7 cellular contexts compared by ENCODE assay signal in genomic region chrX:133171962-133172708, GRCh38. TPM values are rescaled to one million over a fixed set of nuclear protein-coding genes. Genes with fewer than 3 reads are reported as not detected.
DNase-seq lines count a peak whose midpoint lies in the region; ATAC-seq and TF ChIP-seq lines count a peak whose summit lies in the region.

No MANE protein-coding gene starts in this region.

- H3K4me1 ChIP-seq in IMR-90 (ENCODE audit: control insufficient read depth, insufficient read depth, low read length) = no peaks in the 10 kb centered on the region
- H3K4me1 ChIP-seq in neuronal stem cell (ENCODE audit: control insufficient read depth in 2 of 2, insufficient read depth in 1 of 2, low read depth in 1 of 2, low read length in 2 of 2) = peaks cover 0 to 7% of the 10 kb centered on the region in 2 donors

- in situ Hi-C loops in IMR-90 (cut with MboI; ENCODE audit: low sequenced_read_pairs) = no loop called here

- H2BK15ac ChIP-seq in IMR-90 (ENCODE audit: low read depth, low read length) (no peak overlapping the region), neuronal stem cell (ENCODE audit: low read length) (no peak overlapping the region)

- no peak overlapping the region for H3K4ac ChIP-seq in IMR-90 (ENCODE audit: low read depth, low read length)
- no peak overlapping the region for H3K4ac ChIP-seq in neuronal stem cell (ENCODE audit: low read length)

- H3K79me1 ChIP-seq in IMR-90 (ENCODE audit: low read depth in 1 of 2, low read length in 2 of 2) (no peaks in the 10 kb centered on the region), neuronal stem cell (ENCODE audit: low read depth, low read length) (no peaks in the 10 kb centered on the region)

- no peak overlapping the region for H2AK5ac ChIP-seq in IMR-90 (ENCODE audit: low read depth, low read length)
- H2AK5ac ChIP-seq in neuronal stem cell (ENCODE audit: low read depth, low read length) = no peak overlapping the region

- no peak overlapping the region for H3K4me3 Mint-ChIP-seq in MCF 10A (ENCODE audit: unreplicated experiment)
- no peak overlapping the region for H3K4me3 Mint-ChIP-seq in CD14-positive monocyte

- H3K4me1 Mint-ChIP-seq in MCF 10A (ENCODE audit: insufficient read depth, unreplicated experiment) = no peaks in the 10 kb centered on the region
- no peaks in the 10 kb centered on the region for H3K4me1 Mint-ChIP-seq in CD14-positive monocyte

- H3K18ac ChIP-seq in IMR-90 (ENCODE audit: low read depth, low read length) = no peak overlapping the region
- no peak overlapping the region for H3K18ac ChIP-seq in neuronal stem cell (ENCODE audit: low read length)

- H2AK9ac ChIP-seq in IMR-90 (replicated peaks; ENCODE audit: low read depth, low read length, poor library complexity) = no peak overlapping the region

- H3K4me2 ChIP-seq in IMR-90 (ENCODE audit: low read depth, low read length) = no peak overlapping the region
- no peak overlapping the region for H3K4me2 ChIP-seq in neuronal stem cell (ENCODE audit: insufficient read depth, low read length, poor library complexity, severe bottlenecking)

- no peak overlapping the region for H4K91ac ChIP-seq in IMR-90 (ENCODE audit: insufficient read depth, low read depth, low read length)
- H4K91ac ChIP-seq in neuronal stem cell (ENCODE audit: low read depth, low read length, poor library complexity) = no peak overlapping the region

- H2BK120ac ChIP-seq in IMR-90 (ENCODE audit: low read depth, low read length) = no peak overlapping the region
- no peak overlapping the region for H2BK120ac ChIP-seq in neuronal stem cell (ENCODE audit: low read depth, low read length)

- no peak overlapping the region for H2BK12ac ChIP-seq in neuronal stem cell (ENCODE audit: low read length)

- no peak for TF ChIP-seq POLR2A in IMR-90 (IDR thresholded peaks at IDR 0.05; ENCODE audit: low read depth, low read length)

- ATAC-seq in GM18517 (IDR thresholded peaks at IDR 0.05; ENCODE audit: unreplicated experiment) (peak; percentile 48), IMR-90 (ENCODE audit: low read depth) (no peak)
- ATAC-seq in activated CD4-positive, CD25-positive, alpha-beta regulatory T cell treated with anti-CD3 and anti-CD28 coated beads, Interleukin-2, amount 50 U/mL, for 24 hours = no peak

- H2BK20ac ChIP-seq in IMR-90 (ENCODE audit: low read depth, low read length) = no peak overlapping the region

- DNase-seq in IMR-90 (no peak), MCF 10A (ENCODE audit: unreplicated experiment) (peak; percentile 56), neuronal stem cell (ENCODE audit: low spot score) (peak; percentile 3), CD14-positive monocyte (ENCODE audit: low spot score) (no peak), HK-2 (ENCODE audit: unreplicated experiment) (no peak)

- dilution Hi-C loops in IMR-90 (cut with HindIII; ENCODE audit: low sequenced_read_pairs, unreplicated experiment) = no loop called here

- H3K14ac ChIP-seq in IMR-90 (replicated peaks; ENCODE audit: low read depth, low read length) = no peak overlapping the region
- no peak overlapping the region for H3K14ac ChIP-seq in neuronal stem cell (ENCODE audit: low read length)

- H3K36me3 Mint-ChIP-seq in MCF 10A (ENCODE audit: insufficient read depth, unreplicated experiment) (no peaks in the 10 kb centered on the region), CD14-positive monocyte (no peaks in the 10 kb centered on the region)

- H3K9me3 Mint-ChIP-seq in MCF 10A (ENCODE audit: unreplicated experiment) (no peaks in the 10 kb centered on the region), CD14-positive monocyte (no peaks in the 10 kb centered on the region)

- H3K27me3 Mint-ChIP-seq in MCF 10A (ENCODE audit: insufficient read depth, unreplicated experiment) = peaks cover 67% of the 10 kb centered on the region
- H3K27me3 Mint-ChIP-seq in CD14-positive monocyte (ENCODE audit: low read depth in 3 of 3) = peaks cover 1 to 3% (median 2%) of the 10 kb centered on the region in 3 donors

- no peaks in the 10 kb centered on the region for H4K20me1 ChIP-seq in IMR-90 (ENCODE audit: insufficient read depth, low read length)

- H3K9ac ChIP-seq in IMR-90 (ENCODE audit: low read depth, low read length) (no peak overlapping the region), neuronal stem cell (ENCODE audit: low read depth, low read length, poor library complexity) (no peak overlapping the region)

- H3K27ac ChIP-seq in IMR-90 (ENCODE audit: insufficient read depth, low read length) = no peak overlapping the region
- H3K27ac ChIP-seq in neuronal stem cell (replicated peaks; ENCODE audit: low read length) = no peak overlapping the region

- WGBS in IMR-90 (ENCODE audit: extremely low coverage in 2 of 2, insufficient read length in 1 of 2), 2 experiments = no CpG with 5 or more reads among the region's 1 CpG
- WGBS in neuronal stem cell (ENCODE audit: extremely low coverage in 2 of 2, insufficient read length in 2 of 2, insufficient replicate concordance in 1 of 2), 2 donors = no CpG with 5 or more reads among the region's 1 CpG

- H3K9me3 ChIP-seq in IMR-90 (ENCODE audit: control insufficient read depth, insufficient read depth, low read length) (no peaks in the 10 kb centered on the region), neuronal stem cell (replicated peaks in 1 of 2; ENCODE audit: control insufficient read depth in 2 of 2, insufficient read depth in 1 of 2, low read depth in 1 of 2, low read length in 2 of 2) (no peaks in the 10 kb centered on the region)

- no peak overlapping the region for H2BK5ac ChIP-seq in IMR-90 (ENCODE audit: low read depth, low read length, poor library complexity, severe bottlenecking)
- no peak overlapping the region for H2BK5ac ChIP-seq in neuronal stem cell (ENCODE audit: low read length)

- TF ChIP-seq RAD21 in IMR-90 (IDR thresholded peaks at IDR 0.05; ENCODE audit: low read length) = peak; percentile 26; the same call in 1 of the 2 replicates

- BruUV-seq in IMR-90 (replicated peaks; lab: Mats Ljungman, UMichigan) (no TSS peak), MCF 10A (replicated peaks; lab: Mats Ljungman, UMichigan) (no TSS peak)

- 0 out of 2 replicates have a peak, but pooled peaks have one; percentile 17 for TF ChIP-seq CTCF in IMR-90 (conservative IDR thresholded peaks at IDR 0.05; ENCODE audit: low read depth, low read length)
- TF ChIP-seq CTCF in MCF 10A (IDR thresholded peaks at IDR 0.05; ENCODE audit: unreplicated experiment) = peak; percentile 71
- no peak for TF ChIP-seq CTCF in CD14-positive monocyte (IDR thresholded peaks at IDR 0.05)

- H3K27me3 ChIP-seq in IMR-90 (ENCODE audit: control insufficient read depth, insufficient read depth, low read length) = peaks cover 2% of the 10 kb centered on the region
- H3K27me3 ChIP-seq in neuronal stem cell (ENCODE audit: control insufficient read depth in 3 of 3, insufficient read depth in 3 of 3, low read depth in 1 of 3, low read length in 3 of 3) = peaks cover 0 to 10% (median 0%) of the 10 kb centered on the region in 3 experiments

- H3K36me3 ChIP-seq in IMR-90 (ENCODE audit: control insufficient read depth, insufficient read depth, low read length) (no peaks in the 10 kb centered on the region), neuronal stem cell (replicated peaks in 1 of 2; ENCODE audit: control insufficient read depth in 2 of 2, insufficient read depth in 2 of 2, low read length in 2 of 2) (no peaks in the 10 kb centered on the region)

- H3K23ac ChIP-seq in IMR-90 (ENCODE audit: low read depth, low read length) (no peak overlapping the region), neuronal stem cell (ENCODE audit: low read depth, low read length, poor library complexity) (no peak overlapping the region)

- H4K5ac ChIP-seq in IMR-90 (ENCODE audit: low read depth, low read length) = no peak overlapping the region

- intact Hi-C loops in IMR-90 (cut with micrococcal nuclease) (no loop called here), MCF 10A (cut with micrococcal nuclease) (loop anchor here (1.0 to 2.0 kb wide), 5 partner anchors 77 to 536 kb away; no protein-coding TSS in a partner anchor), CD14-positive monocyte (cut with micrococcal nuclease) (no loop called here)

- no peak overlapping the region for H3K27ac Mint-ChIP-seq in MCF 10A (ENCODE audit: low read depth, unreplicated experiment)
- H3K27ac Mint-ChIP-seq in CD14-positive monocyte = no peak overlapping the region

- CTCF ChIA-PET in IMR-90 (lab: Yijun Ruan, JAX) (no interaction called here), MCF 10A (lab: Yijun Ruan, JAX) (interaction anchor here (0.7 to 3.1 kb wide), 14 partner anchors 10 to 533 kb away, joined by 3 to 17 read pairs (median 4); no protein-coding TSS in a partner anchor)

- H4K8ac ChIP-seq in IMR-90 (ENCODE audit: low read depth in 2 of 2, low read length in 2 of 2) = no peak overlapping the region
- H4K8ac ChIP-seq in neuronal stem cell (ENCODE audit: low read depth, low read length) = no peak overlapping the region

- POLR2A ChIA-PET in IMR-90 (lab: Charles Lee; ENCODE audit: unreplicated experiment) (no interaction called here), MCF 10A (lab: Yijun Ruan, JAX) (interaction anchor here (0.6 to 0.7 kb wide), 2 partner anchors 28 to 552 kb away, joined by 3 to 4 read pairs; no protein-coding TSS in a partner anchor)

- no peak overlapping the region for H3K4me3 ChIP-seq in IMR-90 (ENCODE audit: insufficient read depth, low read depth, low read length)
- H3K4me3 ChIP-seq in neuronal stem cell (ENCODE audit: low read length in 2 of 2) = no peak overlapping the region

- no peaks in the 10 kb centered on the region for H3K9me1 ChIP-seq in IMR-90 (ENCODE audit: insufficient read depth, low read length)

- H2AFZ ChIP-seq in IMR-90 (replicated peaks; ENCODE audit: low read length, poor library complexity) (no peak overlapping the region), neuronal stem cell (ENCODE audit: low read length) (peak overlapping the region; percentile 78)

- no peak overlapping the region for H3K56ac ChIP-seq in IMR-90 (ENCODE audit: extremely low read depth, insufficient read depth, low read length)

TF ChIP-seq in IMR-90, 13 proteins besides CTCF, POLR2A, EP300 and RAD21 (continues in another document):
- TF ChIP-seq, protein P1, sequence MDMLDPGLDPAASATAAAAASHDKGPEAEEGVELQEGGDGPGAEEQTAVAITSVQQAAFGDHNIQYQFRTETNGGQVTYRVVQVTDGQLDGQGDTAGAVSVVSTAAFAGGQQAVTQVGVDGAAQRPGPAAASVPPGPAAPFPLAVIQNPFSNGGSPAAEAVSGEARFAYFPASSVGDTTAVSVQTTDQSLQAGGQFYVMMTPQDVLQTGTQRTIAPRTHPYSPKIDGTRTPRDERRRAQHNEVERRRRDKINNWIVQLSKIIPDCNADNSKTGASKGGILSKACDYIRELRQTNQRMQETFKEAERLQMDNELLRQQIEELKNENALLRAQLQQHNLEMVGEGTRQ (IDR thresholded peaks at IDR 0.05; ENCODE audit: low read depth, low read length) = no peak
- TF ChIP-seq RCOR1 (IDR thresholded peaks at IDR 0.05; ENCODE audit: insufficient replicate concordance, low read length) = no peak
- TF ChIP-seq NFE2L2 (IDR thresholded peaks at IDR 0.05; ENCODE audit: low read depth, low read length) = no peak

RNA-seq across cellular contexts. Expression of gene TFDP3, which starts 46.0 kb away (rescaled TPM):
- total RNA-seq in IMR-90 (2012; rRNA removed) (not detected in 2 replicates), MCF 10A (2022) (not detected in 2 replicates)
- polyA plus RNA-seq in IMR-90 (2012; rRNA removed) (not detected in 2 replicates), CD14-positive monocyte (not detected)
- polyA plus RNA-seq in IMR-90 (2012; cell fraction: cytosol; rRNA removed) = not detected in 2 replicates
- polyA plus RNA-seq in IMR-90 (2012; cell fraction: nucleus; rRNA removed; ENCODE audit: low replicate concordance) = not detected in 2 replicates
- polyA plus RNA-seq in neuronal stem cell (2013, experiment 1 of 2) = not detected
- polyA plus RNA-seq in neuronal stem cell (2013, experiment 2 of 2) = not detected

Comparison
In these comparisons a context has a peak if more than half of its experiments do, and no peak if none do; other contexts are left out.
1. DNase-seq: peak in MCF 10A (single experiment) and neuronal stem cell (single experiment); none in IMR-90 (single experiment), CD14-positive monocyte (single experiment) and HK-2 (single experiment).